ENCODE assay signal across 8 cellular contexts in the genomic region with DNA sequence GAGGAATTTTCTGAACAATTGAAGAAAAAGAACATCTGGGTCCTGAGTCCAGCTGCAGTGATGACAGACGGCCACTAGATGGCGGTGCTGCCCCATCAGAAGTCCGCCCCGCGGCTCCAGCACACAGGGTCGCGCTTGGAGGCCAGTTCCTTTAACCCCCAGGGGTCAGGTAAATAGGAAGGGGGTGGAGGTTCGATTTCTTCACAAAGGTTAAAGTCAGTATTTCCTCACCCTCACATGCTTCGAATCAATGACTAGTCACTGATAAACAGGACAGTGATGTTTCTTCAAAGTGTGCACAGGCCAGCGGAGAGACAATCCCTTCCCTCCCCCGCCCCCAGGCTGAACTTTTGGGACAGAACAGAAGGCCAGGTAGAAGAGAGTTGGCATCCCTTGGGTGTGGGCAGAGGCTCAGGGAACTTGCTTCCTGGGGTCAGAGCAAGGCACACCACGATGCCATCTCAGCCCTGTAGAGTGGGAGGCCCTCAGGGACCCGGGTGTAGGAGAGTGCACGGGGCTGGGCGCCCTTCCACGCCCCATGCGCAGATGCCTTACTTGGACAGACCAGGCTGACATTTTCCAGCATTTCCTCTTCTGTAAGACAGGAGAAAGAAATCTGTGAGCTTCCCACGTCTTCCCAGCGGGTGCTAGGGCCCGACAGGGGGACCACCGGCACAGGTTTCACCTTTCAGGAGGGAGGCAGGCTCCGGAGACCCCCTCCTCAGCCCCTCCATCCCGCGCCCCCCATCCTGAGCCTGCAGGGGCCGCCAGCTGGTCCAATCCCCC. TPM values are rescaled to one million over a fixed set of nuclear protein-coding genes. Genes with fewer than 3 reads are reported as not detected.
DNase-seq lines count a peak whose midpoint lies in the region; ATAC-seq, FAIRE-seq and TF ChIP-seq lines count a peak whose summit lies in the region.

No MANE protein-coding gene starts in this region.

- TF ChIP-seq EP300 in HepG2 (IDR thresholded peaks at IDR 0.05; ENCODE audit: low read depth in 2 of 2, low read length in 2 of 2) (peak; percentile 98 to 99), HepG2 (CRISPR knock-in tag; IDR thresholded peaks at IDR 0.05; ENCODE audit: borderline replicate concordance) (peak; percentile 99)

- peak; percentile 69 for FAIRE-seq in HepG2 (lab: Jason Lieb, UNC)

- POLR2A ChIA-PET in HEK293T (lab: Yijun Ruan, JAX) (no interaction called here), HepG2 (lab: Yijun Ruan, JAX) (interaction anchor here (0.7 to 13.2 kb wide), 20 partner anchors 10 to 122 kb away, joined by 3 to 317 read pairs (median 6); a partner anchor contains a TSS)

- ATAC-seq in HepG2 = peak; percentile 66

- TSS peak; percentile 47 for BruUV-seq in HepG2 (replicated peaks; lab: Mats Ljungman, UMichigan)

- H3K27ac ChIP-seq in HepG2 (ENCODE audit: extremely low read length, insufficient read depth, low read length) = peak overlapping the region; percentile 99

- peak; percentile 95 for TF ChIP-seq CTCF in HepG2 (CRISPR knock-in tag; IDR thresholded peaks at IDR 0.05)

- peaks cover 76% of the 10 kb centered on the region for H3K4me1 ChIP-seq in HepG2 (ENCODE audit: insufficient read depth, low read length)

- peak in 1 of 2 experiments; percentile 94; a peak in 2 of 4 replicates for TF ChIP-seq POLR2A in HepG2 (IDR thresholded peaks at IDR 0.05; ENCODE audit: insufficient read depth in 1 of 2, low read depth in 2 of 2, low read length in 2 of 2)

- H3K27me3 ChIP-seq in HepG2 (ENCODE audit: control insufficient read depth in 1 of 2, insufficient read depth in 2 of 2, low read length in 2 of 2) = no peaks in the 10 kb centered on the region; a peak in 1 of 5 replicates

- peaks cover 52% of the 10 kb centered on the region for H4K20me1 ChIP-seq in HepG2 (ENCODE audit: insufficient read depth, low read length)

- WGBS in HepG2 (ENCODE audit: low lambda C conversion rate) = 1% methylated on average over 19 of the region's 25 CpGs

- intact Hi-C loops in HepG2 (cut with micrococcal nuclease; ENCODE audit: unreplicated experiment) = loop anchor here (1.0 kb wide), 3 partner anchors 75 to 274 kb away; no protein-coding TSS in a partner anchor

- peak overlapping the region; percentile 98 for H3K9ac ChIP-seq in HepG2 (ENCODE audit: insufficient read depth, low read depth, low read length)

- CTCF ChIA-PET in HEK293T (lab: Yijun Ruan, JAX) (interaction anchor here (0.6 to 1.6 kb wide), 3 partner anchors 74 to 275 kb away, joined by 3 to 5 read pairs (median 3); no protein-coding TSS in a partner anchor), HepG2 (lab: Yijun Ruan, JAX; ENCODE audit: low intra/inter-chr PET ratio, low total read pairs) (interaction anchor here (0.6 to 4.7 kb wide), 5 partner anchors 13 to 122 kb away, joined by 4 to 92 read pairs (median 13); no protein-coding TSS in a partner anchor)

- peak; percentile 99 for TF ChIP-seq RAD21 in HepG2 (CRISPR knock-in tag; IDR thresholded peaks at IDR 0.05)

- in situ Hi-C loops in HepG2 (cut with HindIII; ENCODE audit: extremely low pct_ligation_motif_present, low pct_unique_long_range_greater_than_20kb) = loop anchor here (5.0 kb wide), 1 partner anchor 74 kb away; no protein-coding TSS in a partner anchor

- H3K79me2 ChIP-seq in HepG2 (ENCODE audit: insufficient read depth, low read length) = peaks cover 71% of the 10 kb centered on the region

- H3K36me3 ChIP-seq in HepG2 (replicated peaks in 1 of 2; ENCODE audit: control insufficient read depth in 1 of 2, insufficient read depth in 2 of 2, low read length in 2 of 2) = peaks cover 23 to 49% of the 10 kb centered on the region in 2 experiments

- no peaks in the 10 kb centered on the region for H3K9me3 ChIP-seq in HepG2 (ENCODE audit: low read length)

- DNase-seq in NCI-H1436 (lab: John Stamatoyannopoulos, UW) (peak; percentile 27), NCI-H1436 treated with DMSO at 0.1 percent for 48 hours (lab: John Stamatoyannopoulos, UW) (no peak), HEK293T (ENCODE audit: extremely low spot score) (peak; percentile 66), NCI-H1048 (lab: John Stamatoyannopoulos, UW) (peak; percentile 22), dermis microvascular lymphatic vessel endothelial cell (ENCODE audit: low read depth in 2 of 2) (peak; percentile 10 to 53), HepG2 (ENCODE audit: low spot score) (peak; percentile 98)
- DNase-seq in activated CD4-positive, alpha-beta T cell treated with anti-CD3 and anti-CD28 coated beads for 4 hours = peak; percentile 36 to 40
- DNase-seq in stimulated activated CD4-positive, alpha-beta T cell treated with anti-CD3 and anti-CD28 coated beads, TNF-alpha, amount 100 ng/mL, for 1 hour (ENCODE audit: low read depth in 3 of 3, low spot score in 1 of 3) = peak; percentile 0 to 51 (median 10)

- H2AFZ ChIP-seq in HepG2 (ENCODE audit: low read length) = no peak overlapping the region

- peak overlapping the region; percentile 93 for H3K4me2 ChIP-seq in HepG2 (ENCODE audit: low read depth, low read length)

- H3K4me3 ChIP-seq in HepG2 (replicated peaks in 1 of 3; ENCODE audit: insufficient read depth in 1 of 3, low read depth in 2 of 3, low read length in 3 of 3) = peak overlapping the region; percentile 88 to 96 (median 91)

TF ChIP-seq in HEK293T, 16 proteins besides CTCF, POLR2A, EP300 and RAD21 (continues in another document):
- TF ChIP-seq FOXK2 (IDR thresholded peaks at IDR 0.05) (no peak), HDGF (IDR thresholded peaks at IDR 0.05; ENCODE audit: borderline replicate concordance) (no peak), BHLHE40 (IDR thresholded peaks at IDR 0.05; ENCODE audit: borderline replicate concordance) (no peak), CTBP1 (IDR thresholded peaks at IDR 0.05; ENCODE audit: borderline replicate concordance) (no peak), ARNT (IDR thresholded peaks at IDR 0.05) (no peak), SP1 (IDR thresholded peaks at IDR 0.05) (no peak), L3MBTL2 (conservative IDR thresholded peaks at IDR 0.05) (no peak), LEF1 (IDR thresholded peaks at IDR 0.05; ENCODE audit: borderline replicate concordance) (no peak), ZNF384 (IDR thresholded peaks at IDR 0.05) (no peak), ELF4 (IDR thresholded peaks at IDR 0.05) (no peak)
- TF ChIP-seq, protein P1, sequence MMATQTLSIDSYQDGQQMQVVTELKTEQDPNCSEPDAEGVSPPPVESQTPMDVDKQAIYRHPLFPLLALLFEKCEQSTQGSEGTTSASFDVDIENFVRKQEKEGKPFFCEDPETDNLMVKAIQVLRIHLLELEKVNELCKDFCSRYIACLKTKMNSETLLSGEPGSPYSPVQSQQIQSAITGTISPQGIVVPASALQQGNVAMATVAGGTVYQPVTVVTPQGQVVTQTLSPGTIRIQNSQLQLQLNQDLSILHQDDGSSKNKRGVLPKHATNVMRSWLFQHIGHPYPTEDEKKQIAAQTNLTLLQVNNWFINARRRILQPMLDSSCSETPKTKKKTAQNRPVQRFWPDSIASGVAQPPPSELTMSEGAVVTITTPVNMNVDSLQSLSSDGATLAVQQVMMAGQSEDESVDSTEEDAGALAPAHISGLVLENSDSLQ (IDR thresholded peaks at IDR 0.05) = no peak

TF ChIP-seq in HepG2, 621 proteins besides CTCF, POLR2A, EP300 and RAD21 (continues in another document):
- peak; percentile 99; the same call in 1 of the 2 replicates for TF ChIP-seq ZC3H4 (CRISPR knock-in tag; IDR thresholded peaks at IDR 0.05; ENCODE audit: borderline replicate concordance)

RNA-seq across cellular contexts. Expression of a gene that starts 0.7 kb away (rescaled TPM):
- total RNA-seq in dermis microvascular lymphatic vessel endothelial cell (under 0.01 and 0.13 TPM in 2 replicates), HepG2 (2016; rRNA removed; fragmentation: Illumina TruSeq; extraction: Trizol) (2,017 and 2,515 TPM in 2 replicates)
- 102 and 113 TPM in 2 replicates for total RNA-seq in HepG2 (2016; cell fraction: cytosol; rRNA removed; fragmentation: Illumina TruSeq; extraction: Trizol; ENCODE audit: low read depth)
- 1,811 and 2,334 TPM in 2 replicates for total RNA-seq in HepG2 (2016; cell fraction: insoluble cytoplasmic fraction; rRNA removed; fragmentation: Illumina TruSeq; extraction: Trizol)
- total RNA-seq in HepG2 (2016; cell fraction: membrane; rRNA removed; fragmentation: Illumina TruSeq; extraction: Trizol) = 341 and 391 TPM in 2 replicates
- 3,623 and 4,305 TPM in 2 replicates for total RNA-seq in HepG2 (2016; cell fraction: nucleus; rRNA removed; fragmentation: Illumina TruSeq; extraction: Trizol)
- polyA plus RNA-seq in HepG2 (2011; rRNA removed) = 1,226 and 1,569 TPM in 2 replicates
- 779 and 1,118 TPM in 2 replicates for polyA plus RNA-seq in HepG2 (2011; cell fraction: cytosol; rRNA removed)
- 609 and 698 TPM in 2 replicates for polyA plus RNA-seq in HepG2 (2011; cell fraction: nucleus; rRNA removed)
- 1,387 and 2,007 TPM in 2 replicates for polyA plus RNA-seq in HepG2 (2012)
- 27.1 and 29.9 TPM in 2 replicates for polyA plus RNA-seq in HepG2 (2016; cell fraction: cytosol; fragmentation: Illumina TruSeq; extraction: Trizol; ENCODE audit: low read depth)
- 658 and 677 TPM in 2 replicates for polyA plus RNA-seq in HepG2 (2016; cell fraction: insoluble cytoplasmic fraction; fragmentation: Illumina TruSeq; extraction: Trizol; ENCODE audit: low read depth)
- 39.5 and 51.6 TPM in 2 replicates for polyA plus RNA-seq in HepG2 (2016; cell fraction: membrane; fragmentation: Illumina TruSeq; extraction: Trizol; ENCODE audit: low read depth)
- 1,507 and 1,591 TPM in 2 replicates for polyA plus RNA-seq in HepG2 (2016; cell fraction: nucleus; fragmentation: Illumina TruSeq; extraction: Trizol; ENCODE audit: insufficient read depth, low read depth)
- polyA minus RNA-seq in HepG2 (2011; rRNA and poly(A)+ RNA removed; ENCODE audit: low replicate concordance) = 3.3 and 5,189 TPM in 2 replicates
- polyA minus RNA-seq in HepG2 (2011; cell fraction: cytosol; rRNA and poly(A)+ RNA removed) = 4,783 and 5,517 TPM in 2 replicates
- 3,357 and 4,547 TPM in 2 replicates for polyA minus RNA-seq in HepG2 (2011; cell fraction: nucleus; rRNA and poly(A)+ RNA removed)

Comparison
In these comparisons a context has a peak if more than half of its experiments do, and no peak if none do; other contexts are left out.
1. RNA of a gene that starts 0.7 kb away (total RNA-seq): 102 to 4,305 TPM in HepG2; under 0.01 to 0.13 TPM in dermis microvascular lymphatic vessel endothelial cell; every median in the first group is over 10 times any median in the second.